30 cellular contexts compared by ENCODE assay signal in genomic region chr6:20773822-20774221, GRCh38.
"Had no signal": no experiment of that assay in that cellular context is flagged by ENCODE, and none has a peak within 500 bp of the region (broad histone marks: within the 10 kb centered on the region; RNA-seq: fewer than 3 reads in every experiment).

No MANE protein-coding gene starts in this region.

- H3K4me1 Mint-ChIP-seq: stimulated activated naive B cell treated with anti-CD40 and anti-IgM and Interleukin-4, amounts not matched to agents 10 μg/mL and 1 μg/mL and 100 μg/mL, for 72 hours had no signal

- H3K4me3 Mint-ChIP-seq: natural killer cell; nephron; neural progenitor cell; stimulated activated naive B cell treated with anti-CD40 and anti-IgM and Interleukin-4, amounts not matched to agents 10 μg/mL and 1 μg/mL and 100 μg/mL, for 72 hours; stimulated activated naive CD8-positive, alpha-beta T cell treated with anti-CD3 and anti-CD28 coated beads, Interleukin-15, Interleukin-2, amounts not matched to agents 100 ng/mL and 50 ng/mL, for 24 hours had no signal

- H2AFZ ChIP-seq: neural progenitor cell, parathyroid adenoma had no signal

- FAIRE-seq: urothelium cell line had no signal

- H3K4me2 ChIP-seq: neural progenitor cell, smooth muscle cell had no signal

- H3K36me3 ChIP-seq: neural progenitor cell, ovary, thoracic aorta, thyroid gland, tibial nerve, upper lobe of left lung, vagina had no signal

- DNase-seq: natural killer cell; occipital lobe; ovary; posterior cingulate gyrus; psoas muscle; right cardiac atrium; spleen; stimulated activated CD4-positive, alpha-beta T cell treated with anti-CD3 and anti-CD28 coated beads, Interleukin-12 subunit alpha, Interleukin-12 subunit beta, amount 100 ng/mL, for 4 hours; stimulated activated CD4-positive, alpha-beta T cell treated with anti-CD3 and anti-CD28 coated beads, Interleukin-1b, Interleukin-23, amount 100 ng/mL, for 48 hours; stimulated activated CD4-positive, alpha-beta T cell treated with anti-CD3 and anti-CD28 coated beads, Interleukin-4, amount 100 ng/mL, for 1 hour; stimulated activated CD4-positive, alpha-beta T cell treated with anti-CD3 and anti-CD28 coated beads, Interleukin-4, amount 100 ng/mL, for 4 hours; stimulated activated CD8-positive, alpha-beta memory T cell treated with anti-CD3 and anti-CD28 coated beads, Interleukin-4, amount 100 ng/mL, for 48 hours; stimulated activated naive B cell treated with anti-CD40 and anti-IgM and Interleukin-4, amounts not matched to agents 10 μg/mL and 1 μg/mL and 100 μg/mL, for 72 hours; stimulated activated naive CD4-positive, alpha-beta T cell treated with Interleukin-2 at 50 U/mL for 16 hours; stomach; thyroid gland; trophoblast cell; upper lobe of left lung had no signal

- H3K27ac Mint-ChIP-seq: natural killer cell; nephron; neural progenitor cell; progenitor cell of endocrine pancreas; stimulated activated naive B cell treated with anti-CD40 and anti-IgM and Interleukin-4, amounts not matched to agents 10 μg/mL and 1 μg/mL and 100 μg/mL, for 72 hours; stimulated activated naive CD8-positive, alpha-beta T cell treated with anti-CD3 and anti-CD28 coated beads, Interleukin-15, Interleukin-2, amounts not matched to agents 100 ng/mL and 50 ng/mL, for 24 hours had no signal

- ATAC-seq: natural killer cell; psoas muscle; right cardiac atrium; sciatic nerve; stimulated activated naive B cell treated with anti-CD40 and anti-IgM and Interleukin-4, amounts not matched to agents 10 μg/mL and 1 μg/mL and 100 μg/mL, for 72 hours had no signal

- H3K27me3 Mint-ChIP-seq: progenitor cell of endocrine pancreas; stimulated activated naive B cell treated with anti-CD40 and anti-IgM and Interleukin-4, amounts not matched to agents 10 μg/mL and 1 μg/mL and 100 μg/mL, for 72 hours; stimulated activated naive CD8-positive, alpha-beta T cell treated with anti-CD3 and anti-CD28 coated beads, Interleukin-15, Interleukin-2, amounts not matched to agents 100 ng/mL and 50 ng/mL, for 24 hours had no signal

- H3K9me3 Mint-ChIP-seq: natural killer cell; nephron; neural progenitor cell; stimulated activated naive B cell treated with anti-CD40 and anti-IgM and Interleukin-4, amounts not matched to agents 10 μg/mL and 1 μg/mL and 100 μg/mL, for 72 hours; stimulated activated naive CD8-positive, alpha-beta T cell treated with anti-CD3 and anti-CD28 coated beads, Interleukin-15, Interleukin-2, amounts not matched to agents 100 ng/mL and 50 ng/mL, for 24 hours had no signal

- H3K9ac ChIP-seq: neural progenitor cell, parathyroid adenoma had no signal

- H3K79me2 ChIP-seq: parathyroid adenoma had no signal

- H3K4me3 ChIP-seq: neural progenitor cell, ovary, psoas muscle, skin epidermis, smooth muscle cell, spleen, stomach, thoracic aorta, thyroid gland, tibial nerve, upper lobe of left lung, vagina had no signal

- H3K27me3 ChIP-seq: neural progenitor cell, ovary, spleen, stomach, thyroid gland, tibial nerve, upper lobe of left lung, vagina had no signal

- H3K4me1 ChIP-seq: parathyroid adenoma, spleen, thyroid gland, upper lobe of left lung, vagina had no signal

- H3K27ac ChIP-seq: neural progenitor cell, ovary, parathyroid adenoma, psoas muscle, skin epidermis, spleen, stomach, thoracic aorta, thyroid gland, tibial nerve, upper lobe of left lung, vagina had no signal

- H3K9me3 ChIP-seq: ovary, psoas muscle, spleen, stomach, thoracic aorta, thyroid gland, tibial nerve, upper lobe of left lung, vagina had no signal

- H3K36me3 Mint-ChIP-seq: natural killer cell, neural progenitor cell had no signal
